ENCODE assay signal across 23 cellular contexts in genomic region chr6:18473765-18474164, GRCh38.
DNase-seq lines count a peak whose midpoint lies in the region; ATAC-seq and TF ChIP-seq lines count a peak whose summit lies in the region.
"Had no signal": no experiment of that assay in that cellular context is flagged by ENCODE, and none has a peak within 500 bp of the region (broad histone marks: within the 10 kb centered on the region; RNA-seq: fewer than 3 reads in every experiment).

No MANE protein-coding gene starts in this region.

- H3K9me3 ChIP-seq in OCI-LY3 (ENCODE audit: insufficient read depth, low read length) (no peaks in the 10 kb centered on the region), thymus (ENCODE audit: control insufficient read depth) (no peaks in the 10 kb centered on the region)
- H3K9me3 ChIP-seq: SJSA1, stomach had no signal

- H3K27me3 ChIP-seq in OCI-LY3 (ENCODE audit: low read depth, low read length) (no peaks in the 10 kb centered on the region), thymus (ENCODE audit: control insufficient read depth, insufficient read depth) (no peaks in the 10 kb centered on the region)
- H3K27me3 ChIP-seq: SJSA1, stomach had no signal

- peaks cover 1% of the 10 kb centered on the region; the same call in 1 of the 2 replicates for H4K20me1 ChIP-seq in OCI-LY3 (ENCODE audit: insufficient read depth, low read length)

- no peak overlapping the region for H2AFZ ChIP-seq in OCI-LY3 (ENCODE audit: low read depth, low read length)

- H3K27ac ChIP-seq in OCI-LY3 (ENCODE audit: low read length) (peak overlapping the region; percentile 99), thymus (ENCODE audit: low read depth) (peak overlapping the region; percentile 18)
- H3K27ac ChIP-seq: SJSA1, stomach had no signal

- no peak for TF ChIP-seq CTCF in OCI-LY3 (IDR thresholded peaks at IDR 0.05; ENCODE audit: low read depth, low read length)

- peak; percentile 10 for DNase-seq in SIG-M5 treated with dmso at 0.1 percent for 504 hours (lab: John Stamatoyannopoulos, UW; ENCODE audit: unreplicated experiment)
- DNase-seq in SIG-M5 (lab: John Stamatoyannopoulos, UW) = no peak
- DNase-seq in HK-2 (ENCODE audit: unreplicated experiment) = no peak
- DNase-seq in stimulated activated CD8-positive, alpha-beta memory T cell treated with anti-CD3 and anti-CD28 coated beads, Interleukin-4, amount 100 ng/mL, for 48 hours = no peak
- DNase-seq in DMS153 (lab: John Stamatoyannopoulos, UW) = no peak
- DNase-seq: 8988T; activated CD4-positive, alpha-beta T cell treated with anti-CD3 and anti-CD28 coated beads, Interleukin-2, amount 10 ng/mL, durations not matched to agents 24 days and 14 days; activated naive CD4-positive, alpha-beta T cell treated with anti-CD3 and anti-CD28 coated beads for 36 hours; activated T-cell treated with anti-CD3 and anti-CD28 coated beads, Interleukin-2, amount 50 U/mL, for 72 hours; dermis blood vessel endothelial cell; HCEC 1CT; KG1; NCI-H187 treated with DMSO at 0.1 percent for 48 hours; NCI-H345; NCI-H82; nucleus accumbens; stimulated activated CD4-positive, alpha-beta T cell treated with anti-CD3 and anti-CD28 coated beads, Interleukin-2, amount 100 ng/mL, for 48 hours; stomach had no signal

- H3K4me3 ChIP-seq in OCI-LY3 (ENCODE audit: low read length) (peak overlapping the region; percentile 36; the same call in 1 of the 2 replicates), thymus (ENCODE audit: low read length) (no peak overlapping the region)
- H3K4me3 ChIP-seq: SJSA1, smooth muscle cell, stomach had no signal

- 86% methylated on average over 2 of the region's 2 CpGs for WGBS in thymus

- peak overlapping the region; percentile 75; the same call in 1 of the 2 replicates for H3K9ac ChIP-seq in OCI-LY3 (ENCODE audit: low read length)

- H3K79me2 ChIP-seq in OCI-LY3 (ENCODE audit: low read length) = peaks cover 4% of the 10 kb centered on the region; the same call in 1 of the 2 replicates

- H3K36me3 ChIP-seq in OCI-LY3 (replicated peaks; ENCODE audit: low read depth, low read length) (peaks cover 17% of the 10 kb centered on the region), thymus (ENCODE audit: control insufficient read depth, insufficient read depth) (no peaks in the 10 kb centered on the region)
- H3K36me3 ChIP-seq: SJSA1, stomach had no signal

- peaks cover 72% of the 10 kb centered on the region for H3K4me1 ChIP-seq in OCI-LY3 (ENCODE audit: low read length)
- H3K4me1 ChIP-seq in thymus (ENCODE audit: control insufficient read depth, insufficient read depth, low read length) = no peaks in the 10 kb centered on the region

- peak overlapping the region; percentile 71 for H3K4me2 ChIP-seq in OCI-LY3 (ENCODE audit: low read length)
- H3K4me2 ChIP-seq: smooth muscle cell had no signal

- ATAC-seq in HG02884 (IDR thresholded peaks at IDR 0.05; ENCODE audit: unreplicated experiment) = peak; percentile 68
- ATAC-seq: activated T-cell treated with anti-CD3 and anti-CD28 coated beads, Interleukin-2, amount 50 U/mL, for 72 hours had no signal
